ENCODE assay signal across 2 cellular contexts in genomic region chr3:99503350-99503749, GRCh38.
TF ChIP-seq lines count a peak whose summit lies in the region.

No MANE protein-coding gene starts in this region.

TF ChIP-seq in SK-N-SH, 30 proteins besides CTCF, POLR2A, EP300 and RAD21 (continued from another document):
- no peak for TF ChIP-seq SIN3A (IDR thresholded peaks at IDR 0.05; ENCODE audit: borderline replicate concordance, low read depth, low read length)
- no peak for TF ChIP-seq CHD2 (IDR thresholded peaks at IDR 0.05; ENCODE audit: low read length, partially characterized antibody)
- no peak for TF ChIP-seq GABPA (IDR thresholded peaks at IDR 0.05; ENCODE audit: low read depth)
- no peak for TF ChIP-seq MAX (IDR thresholded peaks at IDR 0.05; ENCODE audit: low read depth)
- no peak for TF ChIP-seq RFX5 (IDR thresholded peaks at IDR 0.05; ENCODE audit: low read length)
- TF ChIP-seq POLR2AphosphoS5 (IDR thresholded peaks at IDR 0.05; ENCODE audit: low read depth, low read length) = no peak
- no peak for TF ChIP-seq RCOR1 (IDR thresholded peaks at IDR 0.05; ENCODE audit: low read length)
- no peak for TF ChIP-seq GATA2 (CRISPR knock-in tag; IDR thresholded peaks at IDR 0.05)
- TF ChIP-seq RXRA (IDR thresholded peaks at IDR 0.05; ENCODE audit: borderline replicate concordance, low read depth) = no peak
- no peak for TF ChIP-seq FOXM1 (IDR thresholded peaks at IDR 0.05; ENCODE audit: low read depth)
- no peak for TF ChIP-seq SMC3 (IDR thresholded peaks at IDR 0.05; ENCODE audit: low read depth, low read length)
- no peak for TF ChIP-seq ELF1 (IDR thresholded peaks at IDR 0.05)
- TF ChIP-seq MEF2A (IDR thresholded peaks at IDR 0.05; ENCODE audit: borderline replicate concordance, low read depth) = no peak
- no peak for TF ChIP-seq FOXJ3 (CRISPR knock-in tag; IDR thresholded peaks at IDR 0.05)

TF ChIP-seq in SK-N-SH treated with all-trans-retinoic acid at 6 μM for 48 hours, 23 proteins besides CTCF, POLR2A, EP300 and RAD21 (continued from another document):
- TF ChIP-seq TSHZ2 (CRISPR knock-in tag; IDR thresholded peaks at IDR 0.05) (no peak), CSRNP3 (CRISPR knock-in tag; IDR thresholded peaks at IDR 0.05) (no peak), OSR1 (CRISPR knock-in tag; IDR thresholded peaks at IDR 0.05) (no peak), ZC3H10 (CRISPR knock-in tag; IDR thresholded peaks at IDR 0.05) (no peak), SNAI2 (CRISPR knock-in tag; IDR thresholded peaks at IDR 0.05) (no peak), PPARA (CRISPR knock-in tag; IDR thresholded peaks at IDR 0.05; ENCODE audit: borderline replicate concordance) (no peak), TOX (CRISPR knock-in tag; IDR thresholded peaks at IDR 0.05; ENCODE audit: borderline replicate concordance) (no peak), BACH2 (CRISPR knock-in tag; IDR thresholded peaks at IDR 0.05; ENCODE audit: borderline replicate concordance) (no peak), ISL1 (CRISPR knock-in tag; IDR thresholded peaks at IDR 0.05) (no peak), PATZ1 (CRISPR knock-in tag; IDR thresholded peaks at IDR 0.05; ENCODE audit: borderline replicate concordance) (no peak), ARNTL (CRISPR knock-in tag; IDR thresholded peaks at IDR 0.05; ENCODE audit: borderline replicate concordance, low read depth) (no peak), ZNF8 (CRISPR knock-in tag; IDR thresholded peaks at IDR 0.05) (no peak), RARB (CRISPR knock-in tag; IDR thresholded peaks at IDR 0.05) (no peak)
